Comparison of ENCODE assay signal across 14 cellular contexts in the genomic region with DNA sequence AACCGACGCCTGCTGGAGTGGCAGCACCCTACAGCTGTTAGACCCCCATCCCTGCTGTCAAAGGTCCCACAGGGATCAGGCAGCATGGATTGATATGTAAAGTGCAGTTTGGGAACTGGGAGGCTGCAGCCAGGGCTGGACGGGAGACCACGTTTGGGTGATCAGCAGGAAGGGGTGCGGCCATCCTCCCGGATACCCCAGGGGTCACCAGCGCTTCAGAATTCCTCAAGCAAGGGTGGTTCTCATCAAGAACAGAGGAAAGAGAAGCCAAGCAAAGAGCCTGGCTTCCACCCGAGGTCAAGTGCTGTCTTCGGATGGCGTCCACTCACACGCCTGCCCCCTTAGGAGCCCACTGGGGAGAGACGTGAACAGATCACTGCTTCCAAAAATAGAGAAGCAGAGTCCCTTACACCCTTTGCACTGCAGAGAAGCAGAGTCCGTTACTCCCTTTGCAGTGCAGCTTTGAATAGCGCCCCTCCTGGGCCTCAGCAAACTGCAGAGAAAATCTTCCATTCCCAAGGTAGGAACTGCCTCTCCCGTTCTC. TPM values are rescaled to one million over a fixed set of nuclear protein-coding genes. Genes with fewer than 3 reads are reported as not detected.
DNase-seq lines count a peak whose midpoint lies in the region; TF ChIP-seq lines count a peak whose summit lies in the region.
"Had no signal": no experiment of that assay in that cellular context is flagged by ENCODE, and none has a peak within 500 bp of the region (broad histone marks: within the 10 kb centered on the region; RNA-seq: fewer than 3 reads in every experiment).

No MANE protein-coding gene starts in this region.

- BruUV-seq in MCF 10A (replicated peaks; lab: Mats Ljungman, UMichigan) (no TSS peak), mammary epithelial cell (replicated peaks; lab: Mats Ljungman, UMichigan) (no TSS peak)

- H2AFZ ChIP-seq in mammary epithelial cell (ENCODE audit: low read depth, low read length) = no peak overlapping the region

- H4K20me1 ChIP-seq in mammary epithelial cell (ENCODE audit: insufficient read depth, low read length) = no peaks in the 10 kb centered on the region

- H3K27me3 Mint-ChIP-seq in MCF 10A (ENCODE audit: insufficient read depth, unreplicated experiment) = no peaks in the 10 kb centered on the region
- H3K27me3 Mint-ChIP-seq in endothelial cell (ENCODE audit: unreplicated experiment) = peaks cover 19% of the 10 kb centered on the region
- H3K27me3 Mint-ChIP-seq in nephron progenitor cell (ENCODE audit: low read depth, poor library complexity) = peaks cover 3% of the 10 kb centered on the region
- H3K27me3 Mint-ChIP-seq: naive thymus-derived CD4-positive, alpha-beta T cell had no signal

- H3K4me3 Mint-ChIP-seq in MCF 10A (ENCODE audit: unreplicated experiment) (no peak overlapping the region), endothelial cell (ENCODE audit: unreplicated experiment) (no peak overlapping the region), nephron progenitor cell (no peak overlapping the region)
- H3K4me3 Mint-ChIP-seq: naive thymus-derived CD4-positive, alpha-beta T cell had no signal

- dilution Hi-C loops in mammary epithelial cell (cut with HindIII; ENCODE audit: low sequenced_read_pairs) = no loop called here

- H3K36me3 ChIP-seq in mammary epithelial cell (ENCODE audit: insufficient read depth, low read length) (peaks cover 3% of the 10 kb centered on the region), colonic mucosa (no peaks in the 10 kb centered on the region)

- no peak overlapping the region for H3K9ac ChIP-seq in mammary epithelial cell (ENCODE audit: insufficient read depth, low read length)
- no peak overlapping the region for H3K9ac ChIP-seq in colonic mucosa (ENCODE audit: low read depth in 2 of 2, low read length in 2 of 2)

- no peak for DNase-seq in MCF 10A (ENCODE audit: unreplicated experiment)
- DNase-seq in mammary epithelial cell = no peak
- no peak for DNase-seq in endothelial cell (ENCODE audit: low spot score)
- peak; percentile 21 for DNase-seq in nephron progenitor cell
- DNase-seq in colonic mucosa = no peak
- DNase-seq in DMS 273 (lab: John Stamatoyannopoulos, UW; ENCODE audit: unreplicated experiment) = no peak
- no peak for DNase-seq in UCSD-AML1 (lab: John Stamatoyannopoulos, UW; ENCODE audit: unreplicated experiment)
- no peak for DNase-seq in AG08395 (ENCODE audit: low spot score)
- DNase-seq: activated naive CD4-positive, alpha-beta T cell treated with anti-CD3 and anti-CD28 coated beads, Interleukin-2, amount 50 U/mL, for 16 hours; dermis blood vessel endothelial cell; naive thymus-derived CD4-positive, alpha-beta T cell; NCI-H1694; NCI-H774; SHP77 treated with DMSO at 0.1 percent for 48 hours had no signal

- H3K4me1 ChIP-seq in mammary epithelial cell (ENCODE audit: insufficient read depth, low read length) (peaks cover 6% of the 10 kb centered on the region), colonic mucosa (peaks cover 6% of the 10 kb centered on the region)

- POLR2A ChIA-PET in MCF 10A (lab: Yijun Ruan, JAX) = no interaction called here

- H3K9me3 Mint-ChIP-seq in MCF 10A (ENCODE audit: unreplicated experiment) = no peaks in the 10 kb centered on the region
- H3K9me3 Mint-ChIP-seq in endothelial cell (ENCODE audit: unreplicated experiment) = no peaks in the 10 kb centered on the region
- no peaks in the 10 kb centered on the region for H3K9me3 Mint-ChIP-seq in nephron progenitor cell
- H3K9me3 Mint-ChIP-seq: naive thymus-derived CD4-positive, alpha-beta T cell had no signal

- no peaks in the 10 kb centered on the region for H3K79me2 ChIP-seq in mammary epithelial cell (ENCODE audit: insufficient read depth, low read length)

- H3K4me3 ChIP-seq in mammary epithelial cell (replicated peaks in 1 of 3; ENCODE audit: insufficient read depth in 1 of 3, low read depth in 2 of 3, low read length in 3 of 3) = no peak overlapping the region
- no peak overlapping the region for H3K4me3 ChIP-seq in colonic mucosa

- H3K9me3 ChIP-seq in mammary epithelial cell (replicated peaks; ENCODE audit: insufficient read depth, low read length) (no peaks in the 10 kb centered on the region), colonic mucosa (no peaks in the 10 kb centered on the region)

- no peak overlapping the region for H3K4me2 ChIP-seq in mammary epithelial cell (ENCODE audit: insufficient read depth, low read depth, low read length)

- 93% methylated on average over 14 of the region's 15 CpGs for WGBS in mammary epithelial cell (ENCODE audit: low coverage, missing lambda C conversion rate)

- H3K27me3 ChIP-seq in mammary epithelial cell (ENCODE audit: insufficient read depth, low read length) (no peaks in the 10 kb centered on the region), colonic mucosa (no peaks in the 10 kb centered on the region)

- H3K27ac Mint-ChIP-seq in MCF 10A (ENCODE audit: low read depth, unreplicated experiment) = peak overlapping the region; percentile 66
- H3K27ac Mint-ChIP-seq in endothelial cell (ENCODE audit: unreplicated experiment) = no peak overlapping the region
- H3K27ac Mint-ChIP-seq in nephron progenitor cell = peak overlapping the region; percentile 36

- H3K36me3 Mint-ChIP-seq in MCF 10A (ENCODE audit: insufficient read depth, unreplicated experiment) = peaks cover 52% of the 10 kb centered on the region
- H3K36me3 Mint-ChIP-seq in endothelial cell (ENCODE audit: low read depth, unreplicated experiment) = peaks cover 9% of the 10 kb centered on the region
- no peaks in the 10 kb centered on the region for H3K36me3 Mint-ChIP-seq in nephron progenitor cell (ENCODE audit: low read depth)

- intact Hi-C loops in MCF 10A (cut with micrococcal nuclease) = no loop called here
- intact Hi-C loops in mammary epithelial cell (cut with micrococcal nuclease) = no loop called here
- intact Hi-C loops in colonic mucosa (cut with DNase I) = no loop called here

- TF ChIP-seq CTCF in MCF 10A (IDR thresholded peaks at IDR 0.05; ENCODE audit: unreplicated experiment) = no peak
- TF ChIP-seq CTCF in mammary epithelial cell (conservative IDR thresholded peaks at IDR 0.05 in 1 of 2, IDR thresholded peaks at IDR 0.05 in 1 of 2; ENCODE audit: extremely low read depth in 1 of 2, insufficient read depth in 1 of 2, low read depth in 1 of 2, low read length in 2 of 2) = no peak
- peak; percentile 28 for TF ChIP-seq CTCF in endothelial cell (IDR thresholded peaks at IDR 0.05; ENCODE audit: unreplicated experiment)
- peak; percentile 41 for TF ChIP-seq CTCF in nephron progenitor cell (IDR thresholded peaks at IDR 0.05)
- no peak for TF ChIP-seq CTCF in colonic mucosa (IDR thresholded peaks at IDR 0.05)

- in situ Hi-C loops in mammary epithelial cell (cut with MboI; ENCODE audit: low sequenced_read_pairs in 2 of 2) = no loop called here

- CTCF ChIA-PET in MCF 10A (lab: Yijun Ruan, JAX) = interaction anchor here (0.6 to 1.3 kb wide), 2 partner anchors 11 to 1199 kb away, joined by 3 to 4 read pairs; no protein-coding TSS in a partner anchor
- CTCF ChIA-PET in mammary epithelial cell (lab: Charles Lee; ENCODE audit: low non-redundant PET) = no interaction called here

- H3K27ac ChIP-seq in mammary epithelial cell (ENCODE audit: insufficient read depth, low read depth, low read length) (no peak overlapping the region), colonic mucosa (no peak overlapping the region)

- peaks cover 15% of the 10 kb centered on the region for H3K4me1 Mint-ChIP-seq in MCF 10A (ENCODE audit: insufficient read depth, unreplicated experiment)
- H3K4me1 Mint-ChIP-seq in endothelial cell (ENCODE audit: unreplicated experiment) = peaks cover 10% of the 10 kb centered on the region
- H3K4me1 Mint-ChIP-seq in nephron progenitor cell = peaks cover 19% of the 10 kb centered on the region

RNA-seq across cellular contexts. Expression of a gene that starts 35.5 kb away (rescaled TPM):
- 6.2 and 6.8 TPM in 2 replicates for total RNA-seq in MCF 10A (2022)
- total RNA-seq in mammary epithelial cell = 1 to 10 TPM; 5.5 to 8.7 TPM
- 4.0 TPM for polyA plus RNA-seq in mammary epithelial cell
- not detected for polyA minus RNA-seq in mammary epithelial cell
- total RNA-seq in endothelial cell (ENCODE audit: unreplicated experiment) = 13.3 TPM
- 10 to 100 TPM in 1 of 2 donors, 1 to 10 TPM in 1; 6.6 to 12.4 TPM for total RNA-seq in colonic mucosa

Comparison
In these comparisons a context has a peak if more than half of its experiments do, and no peak if none do; other contexts are left out.
1. CTCF ChIP-seq: peak in endothelial cell (single experiment) and nephron progenitor cell (single experiment); none in MCF 10A (single experiment), mammary epithelial cell (0 of 2) and colonic mucosa (single experiment).